Comparison of ENCODE assay signal across 12 cellular contexts in genomic region chr1:19421365-19421764, GRCh38.
A peak's percentile ranks its signal among the peaks of the same experiment; 100 is the strongest.
DNase-seq lines count a peak whose midpoint lies in the region; ATAC-seq lines count a peak whose summit lies in the region.
"Had no signal": no experiment of that assay in that cellular context is flagged by ENCODE, and none has a peak within 500 bp of the region (broad histone marks: within the 10 kb centered on the region; RNA-seq: fewer than 3 reads in every experiment).

No MANE protein-coding gene starts in this region.

- H3K27me3 Mint-ChIP-seq in activated naive CD4-positive, alpha-beta T cell treated with anti-CD3 and anti-CD28 coated beads, Interleukin-2, amount 50 U/mL, for 24 hours = no peaks in the 10 kb centered on the region
- H3K27me3 Mint-ChIP-seq in activated naive CD8-positive, alpha-beta T cell treated with anti-CD3 and anti-CD28 coated beads for 36 hours = no peaks in the 10 kb centered on the region
- no peaks in the 10 kb centered on the region for H3K27me3 Mint-ChIP-seq in memory B cell

- peaks cover 82% of the 10 kb centered on the region for H3K4me1 Mint-ChIP-seq in activated naive CD4-positive, alpha-beta T cell treated with anti-CD3 and anti-CD28 coated beads, Interleukin-2, amount 50 U/mL, for 24 hours
- H3K4me1 Mint-ChIP-seq in activated naive CD8-positive, alpha-beta T cell treated with anti-CD3 and anti-CD28 coated beads for 36 hours = peaks cover 64% of the 10 kb centered on the region
- peaks cover 51% of the 10 kb centered on the region for H3K4me1 Mint-ChIP-seq in memory B cell

- peak overlapping the region; percentile 54 for H3K27ac ChIP-seq in subcutaneous abdominal adipose tissue (ENCODE audit: low read depth, low read length)

- no peaks in the 10 kb centered on the region for H3K9me3 ChIP-seq in subcutaneous abdominal adipose tissue (ENCODE audit: control insufficient read depth in 5 of 5, low read length in 5 of 5)
- H3K9me3 ChIP-seq: heart right ventricle had no signal

- ATAC-seq in memory B cell (ENCODE audit: low read depth) = no peak
- ATAC-seq in GM21825 (IDR thresholded peaks at IDR 0.05; ENCODE audit: unreplicated experiment) = no peak
- ATAC-seq: heart right ventricle had no signal

- no peak overlapping the region for H3K4me3 Mint-ChIP-seq in activated naive CD4-positive, alpha-beta T cell treated with anti-CD3 and anti-CD28 coated beads, Interleukin-2, amount 50 U/mL, for 24 hours
- no peak overlapping the region for H3K4me3 Mint-ChIP-seq in activated naive CD8-positive, alpha-beta T cell treated with anti-CD3 and anti-CD28 coated beads for 36 hours
- H3K4me3 Mint-ChIP-seq in memory B cell = no peak overlapping the region

- H3K27me3 ChIP-seq in subcutaneous abdominal adipose tissue (ENCODE audit: control insufficient read depth in 5 of 5, insufficient read depth in 4 of 5, low read length in 5 of 5) = no peaks in the 10 kb centered on the region
- H3K27me3 ChIP-seq: heart right ventricle had no signal

- peak overlapping the region in 1 of 5 donors; percentile 36 for H3K9ac ChIP-seq in subcutaneous abdominal adipose tissue (ENCODE audit: low read length in 5 of 5)

- H3K36me3 ChIP-seq in subcutaneous abdominal adipose tissue (ENCODE audit: control insufficient read depth in 5 of 5, insufficient read depth in 5 of 5, low read length in 5 of 5) = peaks cover 2 to 20% (median 15%) of the 10 kb centered on the region in 5 donors

- H3K4me3 ChIP-seq in subcutaneous abdominal adipose tissue (ENCODE audit: low read depth in 1 of 5, low read length in 5 of 5) = peak overlapping the region in 1 of 5 donors; percentile 0
- H3K4me3 ChIP-seq: heart right ventricle had no signal

- H3K9me3 Mint-ChIP-seq in activated naive CD4-positive, alpha-beta T cell treated with anti-CD3 and anti-CD28 coated beads, Interleukin-2, amount 50 U/mL, for 24 hours = no peaks in the 10 kb centered on the region
- no peaks in the 10 kb centered on the region for H3K9me3 Mint-ChIP-seq in activated naive CD8-positive, alpha-beta T cell treated with anti-CD3 and anti-CD28 coated beads for 36 hours
- no peaks in the 10 kb centered on the region for H3K9me3 Mint-ChIP-seq in memory B cell

- peaks cover 1 to 66% (median 57%) of the 10 kb centered on the region in 5 donors for H3K4me1 ChIP-seq in subcutaneous abdominal adipose tissue (ENCODE audit: control insufficient read depth in 5 of 5, insufficient read depth in 5 of 5, low read length in 5 of 5)

- H3K36me3 Mint-ChIP-seq in activated naive CD4-positive, alpha-beta T cell treated with anti-CD3 and anti-CD28 coated beads, Interleukin-2, amount 50 U/mL, for 24 hours = peaks cover 10% of the 10 kb centered on the region
- peaks cover 26% of the 10 kb centered on the region for H3K36me3 Mint-ChIP-seq in activated naive CD8-positive, alpha-beta T cell treated with anti-CD3 and anti-CD28 coated beads for 36 hours
- H3K36me3 Mint-ChIP-seq in memory B cell = peaks cover 19% of the 10 kb centered on the region

- H3K27ac Mint-ChIP-seq in activated naive CD4-positive, alpha-beta T cell treated with anti-CD3 and anti-CD28 coated beads, Interleukin-2, amount 50 U/mL, for 24 hours = peak overlapping the region; percentile 52
- peak overlapping the region; percentile 70 for H3K27ac Mint-ChIP-seq in activated naive CD8-positive, alpha-beta T cell treated with anti-CD3 and anti-CD28 coated beads for 36 hours
- H3K27ac Mint-ChIP-seq in memory B cell = peak overlapping the region; percentile 68

- no peak for DNase-seq in activated naive CD4-positive, alpha-beta T cell treated with anti-CD3 and anti-CD28 coated beads, Interleukin-2, amount 50 U/mL, for 16 hours
- DNase-seq in activated naive CD8-positive, alpha-beta T cell treated with anti-CD3 and anti-CD28 coated beads for 36 hours = no peak
- DNase-seq in memory B cell (ENCODE audit: low spot score in 2 of 2) (no peak), COLO668 (lab: John Stamatoyannopoulos, UW; ENCODE audit: unreplicated experiment) (no peak)
- DNase-seq in stimulated activated CD4-positive, alpha-beta T cell treated with anti-CD3 and anti-CD28 coated beads, Interleukin-4, amount 100 ng/mL, for 1 hour = no peak
- DNase-seq: heart right ventricle; NCI-H1048; NCI-H2171 treated with DMSO at 0.1 percent for 48 hours; stimulated activated CD4-positive, alpha-beta T cell treated with anti-CD3 and anti-CD28 coated beads, Interleukin-4, amount 100 ng/mL, for 4 hours had no signal
